In the genomic region with DNA sequence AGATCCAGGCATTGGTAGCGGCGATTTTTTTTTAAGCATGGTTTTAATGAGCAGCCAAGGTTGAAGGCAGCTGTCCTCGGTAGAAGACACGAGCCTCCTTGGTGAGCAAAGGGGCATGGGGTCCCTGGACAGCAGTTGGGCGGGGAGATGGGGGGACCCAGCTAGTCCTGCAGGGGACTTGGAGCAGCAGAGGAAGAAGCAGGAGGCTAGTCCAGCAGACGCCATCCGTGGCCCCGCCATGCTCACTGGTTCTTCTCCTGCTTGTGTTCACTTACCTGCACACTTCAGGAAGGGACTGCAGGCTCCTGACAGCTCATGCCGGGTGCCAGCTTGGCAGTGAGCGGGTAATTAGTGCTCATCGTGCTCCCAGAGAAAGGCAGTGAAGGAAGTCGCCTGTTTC, we compare ENCODE assay signal across 26 cellular contexts.
"Had no signal": no experiment of that assay in that cellular context is flagged by ENCODE, and none has a peak within 500 bp of the region (broad histone marks: within the 10 kb centered on the region; RNA-seq: fewer than 3 reads in every experiment).

No MANE protein-coding gene starts in this region.

- ATAC-seq: naive thymus-derived CD4-positive, alpha-beta T cell; natural killer cell; psoas muscle; right cardiac atrium; right lobe of liver; stimulated activated memory B cell treated with anti-CD40 and anti-IgM and Interleukin-4, amounts not matched to agents 10 μg/mL and 1 μg/mL and 100 μg/mL, for 72 hours had no signal

- H3K9me3 ChIP-seq: ovary, psoas muscle, right lobe of liver, thyroid gland, vagina had no signal

- H3K27me3 Mint-ChIP-seq: stimulated activated memory B cell treated with anti-CD40 and anti-IgM and Interleukin-4, amounts not matched to agents 10 μg/mL and 1 μg/mL and 100 μg/mL, for 72 hours had no signal

- H3K4me1 ChIP-seq: parathyroid adenoma, psoas muscle, right lobe of liver, stomach, thyroid gland, upper lobe of left lung, vagina had no signal

- H3K27me3 ChIP-seq: ovary, right lobe of liver, thyroid gland, tibial nerve, upper lobe of left lung, vagina had no signal

- H3K9ac ChIP-seq: parathyroid adenoma had no signal

- H3K4me3 ChIP-seq: ovary, psoas muscle, right lobe of liver, stomach, thoracic aorta, thyroid gland, tibial nerve, upper lobe of left lung, vagina had no signal

- DNase-seq: naive thymus-derived CD4-positive, alpha-beta T cell; natural killer cell; occipital lobe; posterior cingulate gyrus; right cardiac atrium; small intestine; stimulated activated CD4-positive, alpha-beta T cell treated with anti-CD3 and anti-CD28 coated beads, Interleukin-15, amount 100 ng/mL, for 24 hours; stimulated activated CD4-positive, alpha-beta T cell treated with anti-CD3 and anti-CD28 coated beads, Interleukin-2, amount 100 ng/mL, for 24 hours; stimulated activated CD4-positive, alpha-beta T cell treated with anti-CD3 and anti-CD28 coated beads, Interleukin-2, amount 100 ng/mL, for 48 hours; stimulated activated CD4-positive, alpha-beta T cell treated with anti-CD3 and anti-CD28 coated beads, Interleukin-4, amount 100 ng/mL, for 24 hours; stimulated activated naive CD4-positive, alpha-beta T cell; stomach; thyroid gland; trophoblast cell; upper lobe of left lung had no signal

- H3K4me1 Mint-ChIP-seq: natural killer cell; stimulated activated memory B cell treated with anti-CD40 and anti-IgM and Interleukin-4, amounts not matched to agents 10 μg/mL and 1 μg/mL and 100 μg/mL, for 72 hours had no signal

- H3K36me3 Mint-ChIP-seq: natural killer cell; stimulated activated memory B cell treated with anti-CD40 and anti-IgM and Interleukin-4, amounts not matched to agents 10 μg/mL and 1 μg/mL and 100 μg/mL, for 72 hours had no signal

- H3K27ac Mint-ChIP-seq: naive thymus-derived CD4-positive, alpha-beta T cell; natural killer cell; progenitor cell of endocrine pancreas; stimulated activated memory B cell treated with anti-CD40 and anti-IgM and Interleukin-4, amounts not matched to agents 10 μg/mL and 1 μg/mL and 100 μg/mL, for 72 hours; stimulated activated naive CD8-positive, alpha-beta T cell treated with anti-CD3 and anti-CD28 coated beads, Interleukin-15, Interleukin-2, amounts not matched to agents 100 ng/mL and 50 ng/mL, for 24 hours had no signal

- H3K79me2 ChIP-seq: parathyroid adenoma had no signal

- H3K27ac ChIP-seq: ovary, parathyroid adenoma, psoas muscle, right lobe of liver, stomach, thoracic aorta, thyroid gland, tibial nerve, upper lobe of left lung, vagina had no signal

- H3K36me3 ChIP-seq: ovary, right lobe of liver, stomach, thoracic aorta, thyroid gland, tibial nerve, upper lobe of left lung, vagina had no signal

- H3K4me3 Mint-ChIP-seq: naive thymus-derived CD4-positive, alpha-beta T cell; natural killer cell; nephron; stimulated activated memory B cell treated with anti-CD40 and anti-IgM and Interleukin-4, amounts not matched to agents 10 μg/mL and 1 μg/mL and 100 μg/mL, for 72 hours; stimulated activated naive CD8-positive, alpha-beta T cell treated with anti-CD3 and anti-CD28 coated beads, Interleukin-15, Interleukin-2, amounts not matched to agents 100 ng/mL and 50 ng/mL, for 24 hours had no signal

- H2AFZ ChIP-seq: parathyroid adenoma had no signal
